In the genomic region with DNA sequence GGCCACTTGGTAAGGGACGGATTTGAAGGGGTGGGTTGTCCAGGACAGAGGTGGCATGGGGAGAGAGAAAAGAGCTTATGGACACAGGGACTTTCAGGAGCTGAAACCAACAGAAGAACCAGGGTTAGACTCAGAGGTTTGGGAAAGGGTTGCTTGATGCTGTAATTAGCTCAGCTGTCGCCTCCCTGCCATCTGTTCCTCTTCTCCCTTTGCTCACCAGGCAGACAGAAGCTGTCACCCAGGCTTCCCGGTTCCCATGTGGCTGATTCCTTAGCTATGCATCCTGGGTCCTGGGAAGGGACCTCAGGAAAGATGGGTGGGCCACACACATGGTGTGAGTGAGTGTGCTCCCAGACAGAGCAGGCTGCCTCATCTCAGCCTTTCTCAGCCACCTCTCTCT, we compare ENCODE assay signal across 10 cellular contexts. TPM values are rescaled to one million over a fixed set of nuclear protein-coding genes. Genes with fewer than 3 reads are reported as not detected.
DNase-seq lines count a peak whose midpoint lies in the region; ATAC-seq and TF ChIP-seq lines count a peak whose summit lies in the region.
"Had no signal": no experiment of that assay in that cellular context is flagged by ENCODE, and none has a peak within 500 bp of the region (broad histone marks: within the 10 kb centered on the region; RNA-seq: fewer than 3 reads in every experiment).

No MANE protein-coding gene starts in this region.

- H3K27me3 ChIP-seq in brain microvascular endothelial cell (replicated peaks): no peaks in the 10 kb centered on the region

- H3K4me1 Mint-ChIP-seq in activated naive CD4-positive, alpha-beta T cell treated with anti-CD3 and anti-CD28 coated beads for 36 hours (ENCODE audit: low read depth): peaks cover 33% of the 10 kb centered on the region
- peaks cover 11% of the 10 kb centered on the region for H3K4me1 Mint-ChIP-seq in memory B cell
- H3K4me1 Mint-ChIP-seq in type B pancreatic cell (ENCODE audit: unreplicated experiment): peaks cover 11% of the 10 kb centered on the region

- H3K4me3 ChIP-seq in brain microvascular endothelial cell (ENCODE audit: low read depth, low read length): no peak overlapping the region
- H3K4me3 ChIP-seq in coronary artery: no peak overlapping the region

- no peaks in the 10 kb centered on the region for H3K9me3 Mint-ChIP-seq in activated naive CD4-positive, alpha-beta T cell treated with anti-CD3 and anti-CD28 coated beads for 36 hours
- H3K9me3 Mint-ChIP-seq in memory B cell: no peaks in the 10 kb centered on the region
- H3K9me3 Mint-ChIP-seq in type B pancreatic cell: no peaks in the 10 kb centered on the region
- H3K9me3 Mint-ChIP-seq: activated T-helper 1 cell treated with anti-CD3 and anti-CD28 coated beads, Interleukin-12 subunit alpha, Interleukin-12 subunit beta, Interleukin-2, Interleukin-4 antibody, amounts not matched to agents 30 ng/mL and 10 ng/mL and 1 ng/mL, durations not matched to agents 14 hours and 24 hours and 36 hours had no signal

- CTCF ChIA-PET in activated naive CD4-positive, alpha-beta T cell treated with anti-CD3 and anti-CD28 coated beads for 36 hours (lab: Charles Lee): interaction anchor here (1.0 kb wide), 1 partner anchor 24 kb away, joined by 3 read pairs; no protein-coding TSS in a partner anchor

- no peaks in the 10 kb centered on the region for H3K27me3 Mint-ChIP-seq in activated naive CD4-positive, alpha-beta T cell treated with anti-CD3 and anti-CD28 coated beads for 36 hours (ENCODE audit: low read depth)
- H3K27me3 Mint-ChIP-seq in memory B cell: no peaks in the 10 kb centered on the region
- H3K27me3 Mint-ChIP-seq in type B pancreatic cell: no peaks in the 10 kb centered on the region

- H3K36me3 ChIP-seq in brain microvascular endothelial cell (replicated peaks): peaks cover 19% of the 10 kb centered on the region

- H3K4me3 Mint-ChIP-seq in activated naive CD4-positive, alpha-beta T cell treated with anti-CD3 and anti-CD28 coated beads for 36 hours: no peak overlapping the region
- H3K4me3 Mint-ChIP-seq in memory B cell (no peak overlapping the region), type B pancreatic cell (no peak overlapping the region)
- H3K4me3 Mint-ChIP-seq: activated T-helper 1 cell treated with anti-CD3 and anti-CD28 coated beads, Interleukin-12 subunit alpha, Interleukin-12 subunit beta, Interleukin-2, Interleukin-4 antibody, amounts not matched to agents 30 ng/mL and 10 ng/mL and 1 ng/mL, durations not matched to agents 14 hours and 24 hours and 36 hours had no signal

- H3K27ac Mint-ChIP-seq in activated naive CD4-positive, alpha-beta T cell treated with anti-CD3 and anti-CD28 coated beads for 36 hours: peak overlapping the region; percentile 28
- H3K27ac Mint-ChIP-seq in memory B cell (peak overlapping the region; percentile 17), type B pancreatic cell (peak overlapping the region; percentile 86)

- TF ChIP-seq CTCF in brain microvascular endothelial cell (IDR thresholded peaks at IDR 0.05; ENCODE audit: low read depth, low read length, missing control alignments): no peak
- TF ChIP-seq CTCF in type B pancreatic cell (conservative IDR thresholded peaks at IDR 0.05): no peak
- no peak for TF ChIP-seq CTCF in coronary artery (IDR thresholded peaks at IDR 0.05)

- H3K36me3 Mint-ChIP-seq in activated naive CD4-positive, alpha-beta T cell treated with anti-CD3 and anti-CD28 coated beads for 36 hours (ENCODE audit: low read depth): peaks cover 4% of the 10 kb centered on the region
- H3K36me3 Mint-ChIP-seq in memory B cell (peaks cover 2% of the 10 kb centered on the region), type B pancreatic cell (peaks cover 9% of the 10 kb centered on the region)

- in situ Hi-C loops in brain microvascular endothelial cell (cut with HindIII; ENCODE audit: low pct_ligation_motif_present, low sequenced_read_pairs): no loop called here

- intact Hi-C loops in activated naive CD4-positive, alpha-beta T cell treated with anti-CD3 and anti-CD28 coated beads for 36 hours (cut with micrococcal nuclease): no loop called here

- H3K27ac ChIP-seq in brain microvascular endothelial cell: peak overlapping the region; percentile 67
- H3K27ac ChIP-seq in coronary artery: peak overlapping the region in 1 of 2 donors; percentile 40

- no peak for ATAC-seq in memory B cell (ENCODE audit: low read depth)

- DNase-seq in activated naive CD4-positive, alpha-beta T cell treated with anti-CD3 and anti-CD28 coated beads for 36 hours: no peak
- DNase-seq in activated naive CD4-positive, alpha-beta T cell treated with anti-CD3 and anti-CD28 coated beads, Interleukin-2, amount 50 U/mL, for 16 hours: no peak
- DNase-seq in brain microvascular endothelial cell (no peak), memory B cell (ENCODE audit: low spot score in 2 of 2) (no peak), type B pancreatic cell (ENCODE audit: extremely low spot score, unreplicated experiment) (no peak), coronary artery (ENCODE audit: low spot score) (no peak), RPMI8226 (no peak)
- no peak for DNase-seq in activated naive CD4-positive, alpha-beta T cell treated with Interleukin-2 at 50 U/mL for 16 hours
- DNase-seq: effector memory CD4-positive, alpha-beta T cell had no signal

RNA-seq across cellular contexts. Expression of gene PTPN23, which starts 14.0 kb away (rescaled TPM):
- total RNA-seq in activated naive CD4-positive, alpha-beta T cell treated with anti-CD3 and anti-CD28 coated beads for 36 hours: 10 to 100 TPM; 18.7 to 21.6 TPM
- total RNA-seq in type B pancreatic cell (ENCODE audit: low replicate concordance): 52.5 and 54.1 TPM in 2 replicates

Comparison
In these comparisons a context has a peak if more than half of its experiments do, and no peak if none do; other contexts are left out.
1. H3K27ac Mint-ChIP-seq: peak in every context shown above with its lines; median percentile 86 in type B pancreatic cell; 28 in activated naive CD4-positive, alpha-beta T cell treated with anti-CD3 and anti-CD28 coated beads for 36 hours; 17 in memory B cell.